ENCODE assay signal across 6 cellular contexts in genomic region chr3:125918024-125918423, GRCh38. TPM values are rescaled to one million over a fixed set of nuclear protein-coding genes. Genes with fewer than 3 reads are reported as not detected.
"Had no signal": no experiment of that assay in that cellular context is flagged by ENCODE, and none has a peak within 500 bp of the region (broad histone marks: within the 10 kb centered on the region; RNA-seq: fewer than 3 reads in every experiment).

No MANE protein-coding gene starts in this region.

RNA-seq across cellular contexts. Expression of gene ROPN1B, which starts 51.0 kb away (rescaled TPM):
- total RNA-seq: activated CD4-positive, alpha-beta memory T cell treated with anti-CD3 and anti-CD28 coated beads, Interleukin-2, amount 10 ng/mL, durations not matched to agents 7 days and 5 days; activated CD8-positive, alpha-beta memory T cell treated with anti-CD3 and anti-CD28 coated beads for 36 hours; K562; SJCRH30; T-helper 2 cell treated with Interferon-gamma antibody and Interleukin-4, amounts not matched to agents 100 ng/mL and 5 ng/mL, for 36 hours had no signal
- polyA plus RNA-seq: K562, SK-N-SH had no signal
